Comparison of ENCODE assay signal across 9 cellular contexts in the genomic region with DNA sequence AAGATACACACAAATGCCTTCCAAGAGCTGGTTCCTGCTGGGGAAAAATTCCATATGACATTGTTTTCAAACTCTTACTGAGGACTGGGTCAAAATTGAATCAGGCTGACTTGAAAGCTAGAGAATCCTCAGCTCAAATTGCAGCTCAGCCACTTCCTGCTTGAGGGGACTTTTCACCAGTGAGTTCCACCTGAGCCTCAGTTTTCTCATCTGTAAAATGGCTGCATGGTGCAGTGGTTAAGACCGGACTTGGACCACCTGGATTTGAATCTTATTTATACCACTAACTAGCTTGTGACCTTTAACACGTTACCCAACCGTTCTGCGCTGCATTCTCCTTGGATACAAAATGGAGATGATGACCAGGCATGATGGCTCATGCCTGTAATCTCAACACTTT.
"Had no signal": no experiment of that assay in that cellular context is flagged by ENCODE, and none has a peak within 500 bp of the region (broad histone marks: within the 10 kb centered on the region; RNA-seq: fewer than 3 reads in every experiment).

No MANE protein-coding gene starts in this region.

- H3K4me3 Mint-ChIP-seq: H9 had no signal

- FAIRE-seq: H54 had no signal

- H3K27ac ChIP-seq: GM23248, HL-60, KMS-11 had no signal

- H3K4me3 ChIP-seq: GM23248 had no signal

- H2AFZ ChIP-seq: GM23248 had no signal

- H3K9me3 Mint-ChIP-seq: H9 had no signal

- H3K4me2 ChIP-seq: KMS-11 had no signal

- H3K9ac ChIP-seq: GM23248, KMS-11 had no signal

- DNase-seq: GM23248, GOT3, H9, HCEC 1CT, IMR-90, KBM-7 had no signal

- H3K27ac Mint-ChIP-seq: H9 had no signal
